In the genomic region with DNA sequence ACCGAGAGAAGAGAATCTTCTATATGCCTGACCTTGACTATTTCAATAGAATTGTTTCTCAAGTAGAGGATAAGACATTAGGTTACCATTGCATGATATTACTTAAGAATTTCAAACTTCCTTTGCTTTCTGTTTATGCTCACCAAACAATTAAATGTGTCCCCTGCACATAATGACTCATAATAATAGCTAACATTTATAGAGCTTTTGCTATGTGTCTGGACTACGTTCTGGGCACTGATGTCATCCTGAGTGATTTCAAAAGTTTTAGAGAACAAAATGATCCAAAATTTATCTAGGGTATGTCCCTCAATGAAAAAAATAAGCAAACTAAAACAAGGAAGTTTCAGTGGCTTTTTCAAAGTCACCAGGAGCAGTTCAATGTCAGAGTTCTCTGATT, we compare ENCODE assay signal across 25 cellular contexts. TPM values are rescaled to one million over a fixed set of nuclear protein-coding genes. Genes with fewer than 3 reads are reported as not detected.
A peak's percentile ranks its signal among the peaks of the same experiment; 100 is the strongest.
DNase-seq lines count a peak whose midpoint lies in the region; ATAC-seq, FAIRE-seq and TF ChIP-seq lines count a peak whose summit lies in the region.
"Had no signal": no experiment of that assay in that cellular context is flagged by ENCODE, and none has a peak within 500 bp of the region (broad histone marks: within the 10 kb centered on the region; RNA-seq: fewer than 3 reads in every experiment).

No MANE protein-coding gene starts in this region.

- no peak for ATAC-seq in A549
- ATAC-seq in GM19463 (IDR thresholded peaks at IDR 0.05; ENCODE audit: unreplicated experiment): peak; percentile 41
- ATAC-seq: foreskin keratinocyte had no signal

- CTCF ChIA-PET in A549 (lab: Yijun Ruan, JAX): interaction anchor here (0.7 kb wide), 1 partner anchor 1723 kb away, joined by 3 read pairs; no protein-coding TSS in a partner anchor

- peak overlapping the region; percentile 2; the same call in 1 of the 3 replicates for H3K4me2 ChIP-seq in A549
- H3K4me2 ChIP-seq: PC-9, SK-N-SH had no signal

- FAIRE-seq in A549 (lab: Jason Lieb, UNC) (no peak), GM12891 (lab: Jason Lieb, UNC) (no peak)
- FAIRE-seq: astrocyte, colon, urothelium cell line had no signal

- WGBS in A549 (ENCODE audit: missing lambda C conversion rate): 19% methylated on average over 2 of the region's 2 CpGs

- H3K9me3 ChIP-seq in A549: no peaks in the 10 kb centered on the region
- H3K9me3 ChIP-seq: SK-N-SH, spleen had no signal

- no peaks in the 10 kb centered on the region for H3K4me1 ChIP-seq in A549
- H3K4me1 ChIP-seq: foreskin keratinocyte, spleen had no signal

- POLR2A ChIA-PET in A549 (lab: Yijun Ruan, JAX): no interaction called here

- peak overlapping the region in 1 of 2 experiments; percentile 46; a peak in 1 of 6 replicates for H3K27ac ChIP-seq in A549
- H3K27ac ChIP-seq: foreskin keratinocyte, PC-9, spleen had no signal

- TF ChIP-seq POLR2A in A549 (IDR thresholded peaks at IDR 0.05; ENCODE audit: low read length) (no peak), GM12891 (IDR thresholded peaks at IDR 0.05; ENCODE audit: low read depth, low read length) (no peak)

- no peak for TF ChIP-seq CTCF in A549 (IDR thresholded peaks at IDR 0.05)

- DNase-seq in A549 (ENCODE audit: low read depth in 1 of 2, low spot score in 1 of 2): no peak
- peak; percentile 51 for DNase-seq in amniotic epithelial cell (ENCODE audit: low read depth)
- DNase-seq in kidney tubule cell (ENCODE audit: low spot score): peak; percentile 10
- no peak for DNase-seq in GM12891 (ENCODE audit: insufficient read length, low spot score)
- no peak for DNase-seq in SK-N-DZ (ENCODE audit: low spot score)
- no peak for DNase-seq in NCI-H1105 treated with DMSO at 0.1 percent for 48 hours (lab: John Stamatoyannopoulos, UW)
- DNase-seq in DMS114 treated with DMSO at 0.1 percent for 48 hours (lab: John Stamatoyannopoulos, UW; ENCODE audit: unreplicated experiment): no peak
- DNase-seq: activated B cell treated with CpG ODN at 0.5 μM for 24 hours; activated CD4-positive, alpha-beta memory T cell treated with anti-CD3 and anti-CD28 coated beads for 36 hours; activated naive CD4-positive, alpha-beta T cell treated with Interleukin-2 at 50 U/mL for 16 hours; CD4-positive, alpha-beta T cell; DND-41; foreskin keratinocyte; NCI-H146; NCI-H748 treated with DMSO at 0.1 percent for 48 hours; nephron progenitor cell; PC-9; SK-N-SH; spleen; stimulated activated CD8-positive, alpha-beta memory T cell treated with anti-CD3 and anti-CD28 coated beads, Interleukin-4, amount 100 ng/mL, for 48 hours; substantia nigra had no signal

- TF ChIP-seq EP300 in A549 (IDR thresholded peaks at IDR 0.05): no peak

- TF ChIP-seq RAD21 in A549 (conservative IDR thresholded peaks at IDR 0.05 in 1 of 2, IDR thresholded peaks at IDR 0.05 in 1 of 2): no peak

- H3K4me3 ChIP-seq in A549: no peak overlapping the region
- H3K4me3 ChIP-seq: PC-9, spleen had no signal

TF ChIP-seq in A549, 52 proteins besides CTCF, POLR2A, EP300 and RAD21:
- TF ChIP-seq ZC3H11A (IDR thresholded peaks at IDR 0.05): no peak
- no peak for TF ChIP-seq HEYL (CRISPR knock-in tag; IDR thresholded peaks at IDR 0.05)
- TF ChIP-seq MAZ (IDR thresholded peaks at IDR 0.05; ENCODE audit: borderline replicate concordance, low read depth, low read length): no peak
- no peak for TF ChIP-seq CHD4 (IDR thresholded peaks at IDR 0.05; ENCODE audit: borderline replicate concordance)
- TF ChIP-seq TP53 (CRISPR knock-in tag; IDR thresholded peaks at IDR 0.05): no peak
- TF ChIP-seq KDM5A (IDR thresholded peaks at IDR 0.05): no peak
- no peak for TF ChIP-seq SMC3 (IDR thresholded peaks at IDR 0.05)
- TF ChIP-seq ZSCAN20 (CRISPR knock-in tag; IDR thresholded peaks at IDR 0.05): no peak
- TF ChIP-seq MYC (IDR thresholded peaks at IDR 0.05; ENCODE audit: borderline replicate concordance, low read length): no peak
- TF ChIP-seq NFE2L2 (conservative IDR thresholded peaks at IDR 0.05; ENCODE audit: low read length): no peak
- TF ChIP-seq ZNF302 (CRISPR knock-in tag; IDR thresholded peaks at IDR 0.05): no peak
- no peak for TF ChIP-seq CBX2 (IDR thresholded peaks at IDR 0.05; ENCODE audit: borderline replicate concordance, low read depth)
- TF ChIP-seq JUNB (IDR thresholded peaks at IDR 0.05): no peak
- no peak for TF ChIP-seq HOXA7 (CRISPR knock-in tag; IDR thresholded peaks at IDR 0.05)
- no peak for TF ChIP-seq RNF2 (IDR thresholded peaks at IDR 0.05; ENCODE audit: borderline replicate concordance, low read depth)

TF ChIP-seq in GM12891, 5 proteins besides CTCF, POLR2A, EP300 and RAD21:
- TF ChIP-seq SPI1 (IDR thresholded peaks at IDR 0.05; ENCODE audit: low read depth, low read length) (no peak), POU2F2 (IDR thresholded peaks at IDR 0.05; ENCODE audit: low read depth, low read length) (no peak), PAX5 (IDR thresholded peaks at IDR 0.05; ENCODE audit: insufficient read depth, low read length, severe bottlenecking) (no peak), TAF1 (IDR thresholded peaks at IDR 0.05; ENCODE audit: low read depth, low read length) (no peak), POLR2AphosphoS5 (IDR thresholded peaks at IDR 0.05; ENCODE audit: low read depth, low read length) (no peak)

RNA-seq across cellular contexts. Expression of a gene that starts 38.8 kb away (rescaled TPM):
- not detected in 2 replicates for polyA plus RNA-seq in A549 (2011; rRNA removed)
- polyA plus RNA-seq in A549 (2012; cell fraction: cytosol; rRNA removed): not detected in 2 replicates
- not detected in 2 replicates for polyA plus RNA-seq in A549 (2012; cell fraction: nucleus; rRNA removed)
- not detected in 3 replicates for polyA plus RNA-seq in A549 (2017; fragmentation: RNase III; extraction: RNeasy Plus Mini Kit Qiagen cat#74134 plus additional on column Dnase treatment)
- not detected in 2 replicates for polyA minus RNA-seq in A549 (2011; rRNA and poly(A)+ RNA removed)
- polyA plus RNA-seq in GM12891 (2012; ENCODE audit: low read depth, missing spikeins): not detected
- not detected in 2 replicates for polyA plus RNA-seq in SK-N-DZ (2014; cell fraction: cytosol; rRNA removed)
- polyA plus RNA-seq in SK-N-DZ (2014; cell fraction: nucleus; rRNA removed): not detected in 2 replicates
- polyA plus RNA-seq: foreskin keratinocyte, SK-N-SH, spleen had no signal

Comparison
In these comparisons a context has a peak if more than half of its experiments do, and no peak if none do; other contexts are left out.
1. DNase-seq: peak in amniotic epithelial cell (single experiment) and kidney tubule cell (single experiment); none in A549 (0 of 2), GM12891 (single experiment), SK-N-DZ (single experiment), NCI-H1105 treated with DMSO at 0.1 percent for 48 hours (single experiment) and DMS114 treated with DMSO at 0.1 percent for 48 hours (single experiment).